8 cellular contexts compared by ENCODE assay signal in genomic region chr7:98165827-98166667, GRCh38. TPM values are rescaled to one million over a fixed set of nuclear protein-coding genes. Genes with fewer than 3 reads are reported as not detected.
DNase-seq lines count a peak whose midpoint lies in the region; ATAC-seq and TF ChIP-seq lines count a peak whose summit lies in the region.

No MANE protein-coding gene starts in this region.

- peaks cover 5% of the 10 kb centered on the region for H3K4me1 ChIP-seq in upper lobe of right lung

- no peaks in the 10 kb centered on the region for H3K27me3 ChIP-seq in upper lobe of right lung

- H3K4me3 ChIP-seq in epithelial cell of proximal tubule (ENCODE audit: low read depth, low read length) (no peak overlapping the region), upper lobe of right lung (no peak overlapping the region)

- H3K9me3 ChIP-seq in upper lobe of right lung, result no peaks in the 10 kb centered on the region

- H3K9me3 Mint-ChIP-seq in activated CD4-positive, alpha-beta T cell treated with anti-CD3 and anti-CD28 coated beads, Interleukin-2, amount 10 ng/mL, durations not matched to agents 24 days and 14 days, result no peaks in the 10 kb centered on the region
- H3K9me3 Mint-ChIP-seq in nephron, result no peaks in the 10 kb centered on the region

- DNase-seq in AG09319 (ENCODE audit: extremely low read depth, low read depth) (no peak), NCI-H1105 (lab: John Stamatoyannopoulos, UW) (peak; percentile 1), epithelial cell of proximal tubule (ENCODE audit: low read depth) (no peak), upper lobe of right lung (peak; percentile 84), posterior vena cava (ENCODE audit: low spot score) (no peak)
- DNase-seq in activated CD4-positive, alpha-beta T cell treated with anti-CD3 and anti-CD28 coated beads, Interleukin-2, amount 10 ng/mL, durations not matched to agents 24 days and 14 days, result peak; percentile 85

- H3K4me3 Mint-ChIP-seq in activated CD4-positive, alpha-beta T cell treated with anti-CD3 and anti-CD28 coated beads, Interleukin-2, amount 10 ng/mL, durations not matched to agents 24 days and 14 days, result no peak overlapping the region
- no peak overlapping the region for H3K4me3 Mint-ChIP-seq in nephron

- peak; percentile 51 for TF ChIP-seq CTCF in AG09319 (IDR thresholded peaks at IDR 0.05; ENCODE audit: low read depth, low read length)
- peak; percentile 88 for TF ChIP-seq CTCF in epithelial cell of proximal tubule (conservative IDR thresholded peaks at IDR 0.05; ENCODE audit: low read depth, low read length)
- TF ChIP-seq CTCF in nephron (IDR thresholded peaks at IDR 0.05; ENCODE audit: unreplicated experiment in 3 of 3), result peak; percentile 42 to 64 (median 43)
- TF ChIP-seq CTCF in upper lobe of right lung (IDR thresholded peaks at IDR 0.05), result peak; percentile 71

- no peaks in the 10 kb centered on the region for H3K27me3 Mint-ChIP-seq in activated CD4-positive, alpha-beta T cell treated with anti-CD3 and anti-CD28 coated beads, Interleukin-2, amount 10 ng/mL, durations not matched to agents 24 days and 14 days
- no peaks in the 10 kb centered on the region for H3K27me3 Mint-ChIP-seq in nephron (ENCODE audit: low read depth)

- ATAC-seq in GM19328 (IDR thresholded peaks at IDR 0.05; ENCODE audit: unreplicated experiment), result peak; percentile 48
- ATAC-seq in upper lobe of right lung, result peak; percentile 83

- no peaks in the 10 kb centered on the region for H3K36me3 Mint-ChIP-seq in activated CD4-positive, alpha-beta T cell treated with anti-CD3 and anti-CD28 coated beads, Interleukin-2, amount 10 ng/mL, durations not matched to agents 24 days and 14 days (ENCODE audit: low read depth)
- no peaks in the 10 kb centered on the region for H3K36me3 Mint-ChIP-seq in nephron (ENCODE audit: low read depth)

- intact Hi-C loops in activated CD4-positive, alpha-beta T cell treated with anti-CD3 and anti-CD28 coated beads, Interleukin-2, amount 10 ng/mL, durations not matched to agents 24 days and 14 days (cut with micrococcal nuclease), result no loop called here
- intact Hi-C loops in upper lobe of right lung (cut with DNase I), result loop anchor here (5.0 to 10.0 kb wide), 2 partner anchors 59 to 131 kb away; partner anchors contain the start of gene LMTK2
- intact Hi-C loops in posterior vena cava (cut with DNase I), result loop anchor here in 1 of 2 donors (5.0 kb wide), 2 partner anchors 59 to 144 kb away; partner anchors contain the start of gene LMTK2

- H3K36me3 ChIP-seq in upper lobe of right lung, result no peaks in the 10 kb centered on the region

- H3K4me1 Mint-ChIP-seq in activated CD4-positive, alpha-beta T cell treated with anti-CD3 and anti-CD28 coated beads, Interleukin-2, amount 10 ng/mL, durations not matched to agents 24 days and 14 days, result peaks cover 6% of the 10 kb centered on the region
- H3K4me1 Mint-ChIP-seq in nephron, result no peaks in the 10 kb centered on the region

- no peak overlapping the region for H3K27ac ChIP-seq in upper lobe of right lung

- no peak overlapping the region for H3K27ac Mint-ChIP-seq in activated CD4-positive, alpha-beta T cell treated with anti-CD3 and anti-CD28 coated beads, Interleukin-2, amount 10 ng/mL, durations not matched to agents 24 days and 14 days
- no peak overlapping the region for H3K27ac Mint-ChIP-seq in nephron

RNA-seq across cellular contexts. Expression of gene BHLHA15, which starts 45.2 kb away (rescaled TPM):
- total RNA-seq in activated CD4-positive, alpha-beta T cell treated with anti-CD3 and anti-CD28 coated beads, Interleukin-2, amount 10 ng/mL, durations not matched to agents 24 days and 14 days, result 0.40 and 0.72 TPM in 2 replicates
- total RNA-seq in epithelial cell of proximal tubule (1.8 and 2.7 TPM in 2 replicates), upper lobe of right lung (0.81 TPM), posterior vena cava (under 1 TPM in 1 of 2 donors, not detected in 1; 0.71 TPM)

RNA-seq across cellular contexts. Expression of gene LMTK2, which starts 59.4 kb away (rescaled TPM):
- total RNA-seq in activated CD4-positive, alpha-beta T cell treated with anti-CD3 and anti-CD28 coated beads, Interleukin-2, amount 10 ng/mL, durations not matched to agents 24 days and 14 days, result 12.0 and 15.1 TPM in 2 replicates
- total RNA-seq in epithelial cell of proximal tubule (8.7 and 10.6 TPM in 2 replicates), upper lobe of right lung (40.8 TPM), posterior vena cava (10 to 100 TPM; 13.0 to 17.9 TPM)

Comparison
In these comparisons a context has a peak if more than half of its experiments do, and no peak if none do; other contexts are left out.
1. DNase-seq: peak in NCI-H1105 (single experiment), activated CD4-positive, alpha-beta T cell treated with anti-CD3 and anti-CD28 coated beads, Interleukin-2, amount 10 ng/mL, durations not matched to agents 24 days and 14 days (single experiment) and upper lobe of right lung (single experiment); none in AG09319 (single experiment), epithelial cell of proximal tubule (single experiment) and posterior vena cava (single experiment).
2. Peak in every context shown above with its lines, with median percentiles within 50 percentile points of each other: CTCF ChIP-seq.